In the genomic region with DNA sequence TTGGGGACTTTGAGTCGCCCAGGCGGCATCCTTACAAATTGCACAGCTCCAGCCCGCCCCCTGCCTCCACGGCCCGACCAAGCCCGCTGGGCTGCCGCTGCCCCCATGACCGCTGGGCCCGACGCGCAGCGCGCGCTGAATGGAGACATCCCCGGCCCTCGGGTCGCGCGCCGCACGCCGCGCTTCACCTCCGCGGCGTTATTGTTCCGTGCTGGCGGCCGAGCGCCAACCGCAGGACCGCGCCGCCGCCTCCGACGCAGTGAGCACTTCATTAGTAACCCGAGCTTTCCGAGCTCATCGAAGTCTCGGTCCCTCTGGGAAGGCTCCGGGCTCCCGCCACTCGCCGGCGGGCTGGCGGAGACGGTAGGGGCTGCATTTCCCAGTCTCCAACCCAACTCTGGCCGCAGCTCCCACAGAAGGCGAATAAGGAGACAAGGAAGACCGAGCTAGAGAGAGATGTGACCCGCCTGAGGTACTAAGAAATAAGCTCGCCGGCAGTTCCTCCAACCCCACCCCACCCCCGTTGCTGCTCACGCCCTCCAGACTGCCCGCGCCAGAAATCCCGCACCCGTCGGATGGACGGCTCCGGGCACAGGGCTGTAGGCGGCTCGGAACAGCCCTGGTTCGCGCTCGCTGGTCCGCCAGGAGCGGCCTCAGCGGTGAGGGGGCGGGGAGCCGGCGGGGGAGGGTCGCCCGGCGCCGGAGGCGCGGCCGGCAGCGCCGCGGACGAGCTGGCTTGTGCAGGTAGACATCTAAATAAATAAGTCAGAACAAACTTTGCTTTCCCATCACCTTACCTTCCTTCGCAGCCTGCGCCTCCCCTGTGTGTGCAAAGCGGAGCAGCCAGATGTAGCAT, we compare ENCODE assay signal across 9 cellular contexts. TPM values are rescaled to one million over a fixed set of nuclear protein-coding genes. Genes with fewer than 3 reads are reported as not detected.
DNase-seq lines count a peak whose midpoint lies in the region; ATAC-seq lines count a peak whose summit lies in the region.
"Had no signal": no experiment of that assay in that cellular context is flagged by ENCODE, and none has a peak within 500 bp of the region (broad histone marks: within the 10 kb centered on the region; RNA-seq: fewer than 3 reads in every experiment).

No MANE protein-coding gene starts in this region.

- no peaks in the 10 kb centered on the region for H4K20me1 ChIP-seq in Karpas-422 (ENCODE audit: insufficient read depth, low read depth, low read length)

- no peaks in the 10 kb centered on the region for H3K9me2 ChIP-seq in Karpas-422 (replicated peaks; ENCODE audit: insufficient read depth, low read length)

- peak; percentile 14 for ATAC-seq in GM18498 (IDR thresholded peaks at IDR 0.05; ENCODE audit: unreplicated experiment)
- ATAC-seq in stimulated activated effector memory CD8-positive, alpha-beta T cell treated with anti-CD3 and anti-CD28 coated beads, Interleukin-12 subunit alpha, Interleukin-12 subunit beta, amount 100 ng/mL, for 72 hours, result peak; percentile 32

- no peaks in the 10 kb centered on the region for H3K79me2 ChIP-seq in ACC112 (ENCODE audit: control insufficient read depth, insufficient read depth, low read length, unreplicated experiment)
- H3K79me2 ChIP-seq in Karpas-422 (ENCODE audit: low read length), result no peaks in the 10 kb centered on the region

- H3K9me3 Mint-ChIP-seq in stimulated activated effector memory CD8-positive, alpha-beta T cell treated with anti-CD3 and anti-CD28 coated beads, Interleukin-12 subunit alpha, Interleukin-12 subunit beta, amount 100 ng/mL, for 72 hours, result no peaks in the 10 kb centered on the region

- no peak overlapping the region for H3K27ac Mint-ChIP-seq in stimulated activated effector memory CD8-positive, alpha-beta T cell treated with anti-CD3 and anti-CD28 coated beads, Interleukin-12 subunit alpha, Interleukin-12 subunit beta, amount 100 ng/mL, for 72 hours

- H3K4me2 ChIP-seq in Karpas-422 (ENCODE audit: low read depth, low read length, poor library complexity, severe bottlenecking), result no peak overlapping the region

- peak overlapping the region; percentile 58 for H3K4me3 Mint-ChIP-seq in stimulated activated effector memory CD8-positive, alpha-beta T cell treated with anti-CD3 and anti-CD28 coated beads, Interleukin-12 subunit alpha, Interleukin-12 subunit beta, amount 100 ng/mL, for 72 hours

- H2AFZ ChIP-seq in ACC112 (ENCODE audit: low read length, unreplicated experiment) (peak overlapping the region; percentile 77), Karpas-422 (ENCODE audit: low read length) (no peak overlapping the region)

- no peaks in the 10 kb centered on the region for H3K4me1 Mint-ChIP-seq in stimulated activated effector memory CD8-positive, alpha-beta T cell treated with anti-CD3 and anti-CD28 coated beads, Interleukin-12 subunit alpha, Interleukin-12 subunit beta, amount 100 ng/mL, for 72 hours

- peaks cover 86% of the 10 kb centered on the region for H3K27me3 ChIP-seq in ACC112 (ENCODE audit: insufficient read depth, low read length)
- no peaks in the 10 kb centered on the region for H3K27me3 ChIP-seq in Karpas-422 (ENCODE audit: low read length)

- H3K9me3 ChIP-seq in Karpas-422 (ENCODE audit: low read length), result peaks cover 2% of the 10 kb centered on the region

- no peaks in the 10 kb centered on the region for H3K36me3 Mint-ChIP-seq in stimulated activated effector memory CD8-positive, alpha-beta T cell treated with anti-CD3 and anti-CD28 coated beads, Interleukin-12 subunit alpha, Interleukin-12 subunit beta, amount 100 ng/mL, for 72 hours

- peak overlapping the region; percentile 81 for H3K4me3 ChIP-seq in ACC112 (ENCODE audit: low read depth, low read length)
- H3K4me3 ChIP-seq in Karpas-422 (ENCODE audit: low read length), result no peak overlapping the region

- no peaks in the 10 kb centered on the region for H3K4me1 ChIP-seq in ACC112 (ENCODE audit: control insufficient read depth, insufficient read depth, low read length, unreplicated experiment)
- H3K4me1 ChIP-seq in Karpas-422 (ENCODE audit: low read length), result no peaks in the 10 kb centered on the region

- H3K27ac ChIP-seq in ACC112 (ENCODE audit: low read depth, low read length) (no peak overlapping the region), Karpas-422 (ENCODE audit: low read length) (no peak overlapping the region)
- H3K27ac ChIP-seq: epithelial cell of prostate had no signal

- no peak overlapping the region for H3K9ac ChIP-seq in Karpas-422 (ENCODE audit: low read length)

- no peaks in the 10 kb centered on the region for H3K36me3 ChIP-seq in ACC112 (ENCODE audit: insufficient read depth, low read length)
- no peaks in the 10 kb centered on the region for H3K36me3 ChIP-seq in Karpas-422 (ENCODE audit: insufficient read depth, low read length)

- DNase-seq in NCI-H526 treated with DMSO at 0.1 percent for 48 hours (lab: John Stamatoyannopoulos, UW) (peak; percentile 41), cerebellum (ENCODE audit: low spot score) (peak; percentile 43), left kidney (ENCODE audit: low read depth, low spot score) (peak; percentile 84), Karpas-422 (no peak), superior temporal gyrus (ENCODE audit: extremely low spot score) (no peak)
- no peak for DNase-seq in stimulated activated effector memory CD8-positive, alpha-beta T cell treated with anti-CD3 and anti-CD28 coated beads, Interleukin-12 subunit alpha, Interleukin-12 subunit beta, amount 100 ng/mL, for 72 hours (ENCODE audit: low spot score in 2 of 2)

RNA-seq across cellular contexts. Expression of a gene that starts 0.7 kb away (rescaled TPM):
- 167 TPM for total RNA-seq in cerebellum
- not detected in 2 replicates for total RNA-seq in Karpas-422 (2014; rRNA removed; shearing (Covaris generic); ENCODE audit: low replicate concordance)

Comparison
In these comparisons a context has a peak if more than half of its experiments do, and no peak if none do; other contexts are left out.
1. DNase-seq: peak in NCI-H526 treated with DMSO at 0.1 percent for 48 hours (single experiment), cerebellum (single experiment) and left kidney (single experiment); none in stimulated activated effector memory CD8-positive, alpha-beta T cell treated with anti-CD3 and anti-CD28 coated beads, Interleukin-12 subunit alpha, Interleukin-12 subunit beta, amount 100 ng/mL, for 72 hours (0 of 2), Karpas-422 (single experiment) and superior temporal gyrus (single experiment).
2. RNA of a gene that starts 0.7 kb away (total RNA-seq): 167 TPM in cerebellum (single experiment); not detected in Karpas-422; every median in the first group is over 100 times any median in the second.